Comparison of ENCODE assay signal across 9 cellular contexts in the genomic region with DNA sequence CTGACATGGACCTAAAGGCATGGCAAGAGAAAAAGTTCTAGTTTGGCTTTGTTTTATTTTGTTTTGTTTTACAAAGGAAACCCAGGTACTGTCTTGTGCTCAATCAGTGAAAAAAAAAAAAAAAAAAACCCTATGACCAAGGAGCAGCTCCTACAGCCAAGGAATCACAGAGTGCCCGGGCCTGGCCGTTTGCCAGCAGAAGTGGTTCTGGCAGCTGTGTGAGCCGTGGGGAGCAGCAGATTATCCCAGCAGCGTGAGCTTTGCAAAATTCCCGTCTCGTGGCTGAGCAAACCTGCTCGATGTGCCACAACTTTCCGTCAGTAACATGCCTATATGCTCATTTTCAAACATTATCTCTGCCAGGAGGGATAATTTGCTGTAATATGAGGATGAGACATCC.
A peak's percentile ranks its signal among the peaks of the same experiment; 100 is the strongest.
DNase-seq lines count a peak whose midpoint lies in the region; ATAC-seq and TF ChIP-seq lines count a peak whose summit lies in the region.
"Had no signal": no experiment of that assay in that cellular context is flagged by ENCODE, and none has a peak within 500 bp of the region (broad histone marks: within the 10 kb centered on the region; RNA-seq: fewer than 3 reads in every experiment).

No MANE protein-coding gene starts in this region.

- ATAC-seq in GM18505 (IDR thresholded peaks at IDR 0.05; ENCODE audit: unreplicated experiment) (no peak), GM21526 (IDR thresholded peaks at IDR 0.05; ENCODE audit: low FRiP score, unreplicated experiment) (no peak), left lobe of liver (no peak)

- no peaks in the 10 kb centered on the region for H3K36me3 Mint-ChIP-seq in immature natural killer cell

- H3K4me3 ChIP-seq in epithelial cell of esophagus (ENCODE audit: low read length) = no peak overlapping the region

- no peak overlapping the region for H3K4me3 Mint-ChIP-seq in immature natural killer cell

- TF ChIP-seq CTCF in epithelial cell of esophagus (IDR thresholded peaks at IDR 0.05; ENCODE audit: insufficient read depth, low read depth, low read length, missing control alignments) = no peak

- H3K27me3 Mint-ChIP-seq in immature natural killer cell (ENCODE audit: low read depth in 3 of 3) = peaks cover 0 to 3% (median 2%) of the 10 kb centered on the region in 3 donors

- peaks cover 0 to 6% (median 0%) of the 10 kb centered on the region in 6 donors for H3K9me3 Mint-ChIP-seq in immature natural killer cell

- no peak for TF ChIP-seq POLR2A in GM18505 (IDR thresholded peaks at IDR 0.05; ENCODE audit: borderline replicate concordance, extremely low read depth, insufficient read depth, insufficient read length)

- DNase-seq in EL (peak; percentile 5), NCI-H446 treated with DMSO at 0.1 percent for 48 hours (lab: John Stamatoyannopoulos, UW) (peak; percentile 64), epithelial cell of esophagus (ENCODE audit: low read depth) (peak; percentile 19), pons (ENCODE audit: low spot score) (peak; percentile 5), left lobe of liver (ENCODE audit: low spot score) (no peak), immature natural killer cell (no peak)
- DNase-seq: cortex of kidney had no signal

- H3K27ac Mint-ChIP-seq in immature natural killer cell = no peak overlapping the region

- H3K4me1 Mint-ChIP-seq in immature natural killer cell = no peaks in the 10 kb centered on the region

Comparison
In these comparisons a context has a peak if more than half of its experiments do, and no peak if none do; other contexts are left out.
1. DNase-seq: peak in EL (single experiment), NCI-H446 treated with DMSO at 0.1 percent for 48 hours (single experiment), epithelial cell of esophagus (single experiment) and pons (single experiment); none in left lobe of liver (single experiment) and immature natural killer cell (0 of 3).